ENCODE assay signal across 9 cellular contexts in the genomic region with DNA sequence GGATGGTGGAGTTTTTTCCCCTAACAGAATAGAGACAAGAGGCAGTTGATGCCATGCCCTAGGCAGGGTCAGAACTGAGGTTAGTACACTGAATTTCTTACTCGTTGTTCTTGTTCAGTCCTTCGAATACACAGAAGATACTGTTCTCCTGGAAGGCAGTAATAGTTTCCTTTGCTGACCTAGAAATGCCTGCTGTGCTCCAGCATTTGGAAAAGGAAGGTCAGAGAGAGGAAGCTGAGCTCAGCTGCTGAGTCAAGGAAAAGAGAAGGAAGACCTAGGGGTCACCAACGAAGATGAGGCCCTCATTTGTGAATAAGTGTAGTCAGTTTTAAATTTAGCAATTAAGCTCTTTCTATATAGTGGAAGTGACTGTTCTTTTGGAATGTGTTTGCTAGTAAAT.
DNase-seq lines count a peak whose midpoint lies in the region; ATAC-seq and TF ChIP-seq lines count a peak whose summit lies in the region.
"Had no signal": no experiment of that assay in that cellular context is flagged by ENCODE, and none has a peak within 500 bp of the region (broad histone marks: within the 10 kb centered on the region; RNA-seq: fewer than 3 reads in every experiment).

No MANE protein-coding gene starts in this region.

- ATAC-seq in GM18511 (IDR thresholded peaks at IDR 0.05; ENCODE audit: unreplicated experiment) (no peak), HG02623 (IDR thresholded peaks at IDR 0.05; ENCODE audit: unreplicated experiment) (no peak)
- ATAC-seq: foreskin keratinocyte had no signal

- H3K4me1 ChIP-seq in SJSA1 (replicated peaks): peaks cover 49% of the 10 kb centered on the region
- peaks cover 0 to 6% of the 10 kb centered on the region in 2 donors for H3K4me1 ChIP-seq in mucosa of rectum (ENCODE audit: control insufficient read depth in 2 of 2, insufficient read depth in 2 of 2, low read length in 2 of 2)
- peaks cover 23 to 37% of the 10 kb centered on the region in 2 donors for H3K4me1 ChIP-seq in thyroid gland

- H3K4me3 ChIP-seq in SJSA1 (no peak overlapping the region), dorsolateral prefrontal cortex (peak overlapping the region in 5 of 59 donors; percentile 11 to 28 (median 22)), mucosa of rectum (ENCODE audit: low read length in 2 of 2) (no peak overlapping the region), thyroid gland (replicated peaks in 1 of 3) (no peak overlapping the region)

- no peak overlapping the region for H3K9ac ChIP-seq in mucosa of rectum (ENCODE audit: low read depth in 1 of 2, low read length in 2 of 2)

- TF ChIP-seq CTCF in dorsolateral prefrontal cortex (IDR thresholded peaks at IDR 0.05 in 54 of 56, conservative IDR thresholded peaks at IDR 0.05 in 2 of 56; ENCODE audit: low read depth in 1 of 56, partially characterized antibody in 56 of 56) (no peak), thyroid gland (IDR thresholded peaks at IDR 0.05) (no peak)

- H3K27me3 ChIP-seq in SJSA1 (replicated peaks) (no peaks in the 10 kb centered on the region), dorsolateral prefrontal cortex (no peaks in the 10 kb centered on the region), mucosa of rectum (ENCODE audit: control insufficient read depth in 2 of 2, insufficient read depth in 2 of 2, low read length in 2 of 2) (no peaks in the 10 kb centered on the region), thyroid gland (no peaks in the 10 kb centered on the region)
- H3K27me3 ChIP-seq: foreskin keratinocyte had no signal

- WGBS in thyroid gland, 2 donors: 63 to 64% methylated on average over 3 of the region's 3 CpGs

- DNase-seq in SJSA1 (ENCODE audit: low read depth in 1 of 2, low spot score in 2 of 2): peak in 1 of 2 experiments; percentile 16
- no peak for DNase-seq in dorsolateral prefrontal cortex
- DNase-seq in thyroid gland: no peak
- no peak for DNase-seq in stimulated activated naive CD4-positive, alpha-beta T cell (lab: John Stamatoyannopoulos, UW)
- DNase-seq in NCI-H526 (lab: John Stamatoyannopoulos, UW): no peak

- intact Hi-C loops in dorsolateral prefrontal cortex (cut with DNase I) (loop anchor here (5.0 kb wide), 1 partner anchor 40 kb away; no protein-coding TSS in a partner anchor), thyroid gland (cut with DNase I) (no loop called here)

- TF ChIP-seq POLR2A in thyroid gland (IDR thresholded peaks at IDR 0.05): no peak

- H3K27ac ChIP-seq in SJSA1 (peak overlapping the region; percentile 89), dorsolateral prefrontal cortex (peak overlapping the region in 57 of 59 donors; percentile 18 to 93 (median 76)), mucosa of rectum (ENCODE audit: low read depth in 2 of 2, low read length in 2 of 2) (peak overlapping the region; percentile 43 to 72), thyroid gland (peak overlapping the region; percentile 10 to 93 (median 71))

- H3K36me3 ChIP-seq in SJSA1 (no peaks in the 10 kb centered on the region), mucosa of rectum (ENCODE audit: control insufficient read depth in 2 of 2, insufficient read depth in 2 of 2, low read length in 2 of 2) (no peaks in the 10 kb centered on the region), thyroid gland (no peaks in the 10 kb centered on the region)

- H3K9me3 ChIP-seq in SJSA1 (replicated peaks) (no peaks in the 10 kb centered on the region), mucosa of rectum (ENCODE audit: control insufficient read depth in 2 of 2, low read length in 2 of 2) (no peaks in the 10 kb centered on the region), thyroid gland (no peaks in the 10 kb centered on the region)
